ENCODE assay signal across 19 cellular contexts in genomic region chr3:193080821-193081220, GRCh38.
DNase-seq lines count a peak whose midpoint lies in the region; ATAC-seq and TF ChIP-seq lines count a peak whose summit lies in the region.
"Had no signal": no experiment of that assay in that cellular context is flagged by ENCODE, and none has a peak within 500 bp of the region (broad histone marks: within the 10 kb centered on the region; RNA-seq: fewer than 3 reads in every experiment).

No MANE protein-coding gene starts in this region.

- peaks cover 7% of the 10 kb centered on the region for H3F3A ChIP-seq in neural progenitor cell (ENCODE audit: low read depth)

- no peak for TF ChIP-seq CTCF in neural progenitor cell (IDR thresholded peaks at IDR 0.05)

- no peak overlapping the region for H3K4me3 Mint-ChIP-seq in neural progenitor cell
- H3K4me3 Mint-ChIP-seq: CD8-positive, alpha-beta T cell; IgD-negative memory B cell had no signal

- H2AFZ ChIP-seq in neural progenitor cell (replicated peaks) (no peak overlapping the region), neuronal stem cell (ENCODE audit: low read length) (no peak overlapping the region)

- H4K91ac ChIP-seq in neuronal stem cell (ENCODE audit: low read depth, low read length, poor library complexity), result no peak overlapping the region

- H3K27ac Mint-ChIP-seq in neural progenitor cell, result peak overlapping the region; percentile 50
- H3K27ac Mint-ChIP-seq: CD8-positive, alpha-beta T cell; IgD-negative memory B cell had no signal

- H3K27me3 Mint-ChIP-seq in neural progenitor cell (ENCODE audit: insufficient read depth, low read depth), result peaks cover 2% of the 10 kb centered on the region
- H3K27me3 Mint-ChIP-seq: IgD-negative memory B cell had no signal

- H3K9me3 ChIP-seq in neural progenitor cell (ENCODE audit: low read depth), result no peaks in the 10 kb centered on the region
- H3K9me3 ChIP-seq in neuronal stem cell (replicated peaks in 1 of 2; ENCODE audit: control insufficient read depth in 2 of 2, insufficient read depth in 1 of 2, low read depth in 1 of 2, low read length in 2 of 2), result peaks cover 0 to 2% of the 10 kb centered on the region in 2 donors
- H3K9me3 ChIP-seq: BLaER1 had no signal

- no peak overlapping the region for H3K23ac ChIP-seq in neuronal stem cell (ENCODE audit: low read depth, low read length, poor library complexity)

- peaks cover 9% of the 10 kb centered on the region for H3K9me3 Mint-ChIP-seq in neural progenitor cell

- H3K9ac ChIP-seq in neural progenitor cell, result no peak overlapping the region
- H3K9ac ChIP-seq in neuronal stem cell (ENCODE audit: low read depth, low read length, poor library complexity), result no peak overlapping the region
- H3K9ac ChIP-seq: BLaER1 had no signal

- no peaks in the 10 kb centered on the region for H3K36me3 Mint-ChIP-seq in neural progenitor cell
- H3K36me3 Mint-ChIP-seq: CD8-positive, alpha-beta T cell; IgD-negative memory B cell had no signal

- peaks cover 11% of the 10 kb centered on the region for H3K4me1 Mint-ChIP-seq in neural progenitor cell
- H3K4me1 Mint-ChIP-seq: IgD-negative memory B cell had no signal

- H3K36me3 ChIP-seq in neural progenitor cell (no peaks in the 10 kb centered on the region), neuronal stem cell (replicated peaks in 1 of 2; ENCODE audit: control insufficient read depth in 2 of 2, insufficient read depth in 2 of 2, low read length in 2 of 2) (no peaks in the 10 kb centered on the region)
- H3K36me3 ChIP-seq: BLaER1, HAP-1 had no signal

- H3K18ac ChIP-seq in neuronal stem cell (ENCODE audit: low read length), result no peak overlapping the region

- no peak overlapping the region for H2BK15ac ChIP-seq in neuronal stem cell (ENCODE audit: low read length)

- peaks cover 16% of the 10 kb centered on the region for H3K4me1 ChIP-seq in neural progenitor cell
- H3K4me1 ChIP-seq in neuronal stem cell (ENCODE audit: control insufficient read depth in 2 of 2, insufficient read depth in 1 of 2, low read depth in 1 of 2, low read length in 2 of 2), result no peaks in the 10 kb centered on the region

- no peaks in the 10 kb centered on the region for H3K79me1 ChIP-seq in neuronal stem cell (ENCODE audit: low read depth, low read length)

- H3K27me3 ChIP-seq in neural progenitor cell, result no peaks in the 10 kb centered on the region
- H3K27me3 ChIP-seq in neuronal stem cell (ENCODE audit: control insufficient read depth in 3 of 3, insufficient read depth in 3 of 3, low read depth in 1 of 3, low read length in 3 of 3), result no peaks in the 10 kb centered on the region
- H3K27me3 ChIP-seq: BLaER1 had no signal

- no peak overlapping the region for H4K8ac ChIP-seq in neuronal stem cell (ENCODE audit: low read depth, low read length)

- H2BK120ac ChIP-seq in neuronal stem cell (ENCODE audit: low read depth, low read length), result no peak overlapping the region

- no peak overlapping the region for H3K4me2 ChIP-seq in neural progenitor cell
- H3K4me2 ChIP-seq in neuronal stem cell (ENCODE audit: insufficient read depth, low read length, poor library complexity, severe bottlenecking), result no peak overlapping the region
- H3K4me2 ChIP-seq: BLaER1 had no signal

- DNase-seq in A172 (ENCODE audit: low spot score) (peak; percentile 3), ELR (ENCODE audit: low read depth) (peak; percentile 11), islet precursor cell (peak; percentile 79), neural progenitor cell (ENCODE audit: low spot score) (no peak), NCI-H2107 (lab: John Stamatoyannopoulos, UW) (no peak), neuronal stem cell (ENCODE audit: low spot score) (no peak), Right ventricle myocardium inferior (ENCODE audit: missing footprints) (no peak)
- DNase-seq: Calu3; CD8-positive, alpha-beta T cell; DMS79 treated with DMSO at 0.1 percent for 48 hours; GF-D8; KBM-7 had no signal

- H2BK12ac ChIP-seq in neuronal stem cell (ENCODE audit: low read length), result no peak overlapping the region

- no peak overlapping the region for H3K14ac ChIP-seq in neuronal stem cell (ENCODE audit: low read length)

- no CpG with 5 or more reads among the region's 1 CpG for WGBS in neuronal stem cell (ENCODE audit: extremely low coverage in 2 of 2, insufficient read length in 2 of 2, insufficient replicate concordance in 1 of 2), 2 donors

- no peak overlapping the region for H2AK5ac ChIP-seq in neuronal stem cell (ENCODE audit: low read depth, low read length)

- H3K4ac ChIP-seq in neuronal stem cell (ENCODE audit: low read length), result no peak overlapping the region

- H3K79me2 ChIP-seq in neural progenitor cell (ENCODE audit: low read depth), result no peaks in the 10 kb centered on the region

- H4K20me1 ChIP-seq in neural progenitor cell (ENCODE audit: low read depth), result no peaks in the 10 kb centered on the region
- H4K20me1 ChIP-seq: BLaER1 had no signal

- no peak overlapping the region for H3K4me3 ChIP-seq in neural progenitor cell
- no peak overlapping the region for H3K4me3 ChIP-seq in neuronal stem cell (ENCODE audit: low read length in 2 of 2)
- H3K4me3 ChIP-seq: BLaER1, HAP-1 had no signal

- no peak for ATAC-seq in HG02678 (IDR thresholded peaks at IDR 0.05; ENCODE audit: unreplicated experiment)
- ATAC-seq in Right ventricle myocardium inferior, result no peak
- ATAC-seq: CD8-positive, alpha-beta T cell; HepG2 had no signal

- intact Hi-C loops in Right ventricle myocardium inferior (cut with DNase I), result no loop called here

- H3K27ac ChIP-seq in neural progenitor cell (no peak overlapping the region), neuronal stem cell (replicated peaks; ENCODE audit: low read length) (no peak overlapping the region)
- H3K27ac ChIP-seq: 22Rv1, BLaER1, HL-60 had no signal

- no peak overlapping the region for H2BK5ac ChIP-seq in neuronal stem cell (ENCODE audit: low read length)

Comparison
In these comparisons a context has a peak if more than half of its experiments do, and no peak if none do; other contexts are left out.
1. DNase-seq: peak in A172 (single experiment), ELR (single experiment) and islet precursor cell (single experiment); none in neural progenitor cell (single experiment), NCI-H2107 (single experiment), neuronal stem cell (single experiment) and Right ventricle myocardium inferior (single experiment).